Comparison of ENCODE assay signal across 25 cellular contexts in the genomic region with DNA sequence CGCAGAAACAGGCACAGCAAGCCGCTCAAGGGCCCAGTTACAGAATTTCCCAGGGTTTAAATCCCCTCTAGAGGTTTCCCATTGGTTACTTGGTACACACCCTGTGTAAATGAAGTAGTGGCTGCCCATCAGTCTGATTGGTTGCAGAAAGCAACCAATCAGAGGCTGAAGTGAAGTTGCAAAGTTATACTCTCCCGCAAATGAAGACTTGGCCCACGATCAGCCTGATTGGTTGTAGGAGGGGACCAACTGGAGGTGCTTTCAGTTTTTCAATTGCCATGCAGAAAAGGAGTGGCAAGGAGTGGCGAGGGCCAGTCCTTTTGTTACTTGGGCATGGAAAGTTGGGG.
"Had no signal": no experiment of that assay in that cellular context is flagged by ENCODE, and none has a peak within 500 bp of the region (broad histone marks: within the 10 kb centered on the region; RNA-seq: fewer than 3 reads in every experiment).

No MANE protein-coding gene starts in this region.

- H3K4me1 Mint-ChIP-seq: activated CD4-positive, alpha-beta T cell treated with anti-CD3 and anti-CD28 coated beads, Interleukin-2, amount 10 ng/mL, durations not matched to agents 7 days and 5 days; activated naive CD4-positive, alpha-beta T cell treated with anti-CD3 and anti-CD28 coated beads, Interleukin-2, amount 10 ng/mL, durations not matched to agents 7 days and 5 days; activated naive CD8-positive, alpha-beta T cell treated with anti-CD3 and anti-CD28 coated beads, Interleukin-2, amount 50 U/mL, for 24 hours; immature natural killer cell; memory B cell; naive thymus-derived CD8-positive, alpha-beta T cell had no signal

- H3K27ac ChIP-seq: ascending aorta, gastroesophageal sphincter, heart left ventricle, ovary, psoas muscle, skin epidermis, suprapubic skin, upper lobe of left lung had no signal

- H3K27me3 ChIP-seq: ascending aorta, gastroesophageal sphincter, ovary, suprapubic skin, upper lobe of left lung had no signal

- H3K36me3 Mint-ChIP-seq: activated naive CD4-positive, alpha-beta T cell treated with anti-CD3 and anti-CD28 coated beads, Interleukin-2, amount 10 ng/mL, durations not matched to agents 7 days and 5 days; memory B cell had no signal

- H3K36me3 ChIP-seq: ascending aorta, gastroesophageal sphincter, heart left ventricle, ovary, suprapubic skin, upper lobe of left lung had no signal

- DNase-seq: activated CD4-positive, alpha-beta T cell treated with anti-CD3 and anti-CD28 coated beads, Interleukin-2, amount 10 ng/mL, durations not matched to agents 7 days and 5 days; activated CD8-positive, alpha-beta T cell treated with anti-CD3 and anti-CD28 coated beads, Interleukin-2, amount 10 ng/mL, durations not matched to agents 7 days and 5 days; activated naive CD4-positive, alpha-beta T cell treated with anti-CD3 and anti-CD28 coated beads, Interleukin-2, amount 10 ng/mL, durations not matched to agents 7 days and 5 days; activated naive CD8-positive, alpha-beta T cell treated with anti-CD3 and anti-CD28 coated beads, Interleukin-2, amount 50 U/mL, for 24 hours; activated T-cell treated with anti-CD3 and anti-CD28 coated beads, Interleukin-2, amount 50 U/mL, for 24 hours; cerebellar nuclear complex; cortex of kidney; heart left ventricle; immature natural killer cell; left ventricle myocardium superior; naive thymus-derived CD8-positive, alpha-beta T cell; ovary; psoas muscle; right cardiac atrium; stimulated activated CD4-positive, alpha-beta T cell treated with anti-CD3 and anti-CD28 coated beads, Interleukin-15, amount 100 ng/mL, for 24 hours; stimulated activated CD4-positive, alpha-beta T cell treated with anti-CD3 and anti-CD28 coated beads, Interleukin-2, amount 100 ng/mL, for 48 hours; stimulated activated naive CD8-positive, alpha-beta T cell treated with anti-CD3 and anti-CD28 coated beads, Interleukin-15, amount 100 ng/mL, for 72 hours; T1000; upper lobe of left lung had no signal

- H3K4me3 ChIP-seq: ascending aorta, gastroesophageal sphincter, heart left ventricle, ovary, psoas muscle, suprapubic skin, upper lobe of left lung had no signal

- H3K4me3 Mint-ChIP-seq: activated CD4-positive, alpha-beta T cell treated with anti-CD3 and anti-CD28 coated beads, Interleukin-2, amount 10 ng/mL, durations not matched to agents 7 days and 5 days; activated CD8-positive, alpha-beta T cell treated with anti-CD3 and anti-CD28 coated beads, Interleukin-2, amount 10 ng/mL, durations not matched to agents 7 days and 5 days; activated naive CD4-positive, alpha-beta T cell treated with anti-CD3 and anti-CD28 coated beads, Interleukin-2, amount 10 ng/mL, durations not matched to agents 7 days and 5 days; activated naive CD8-positive, alpha-beta T cell treated with anti-CD3 and anti-CD28 coated beads, Interleukin-2, amount 50 U/mL, for 24 hours; activated T-cell treated with anti-CD3 and anti-CD28 coated beads, Interleukin-2, amount 50 U/mL, for 24 hours; immature natural killer cell; memory B cell; naive thymus-derived CD8-positive, alpha-beta T cell; stimulated activated naive CD8-positive, alpha-beta T cell treated with anti-CD3 and anti-CD28 coated beads, Interleukin-15, amount 100 ng/mL, for 72 hours had no signal

- H3K27me3 Mint-ChIP-seq: activated CD4-positive, alpha-beta T cell treated with anti-CD3 and anti-CD28 coated beads, Interleukin-2, amount 10 ng/mL, durations not matched to agents 7 days and 5 days; activated naive CD4-positive, alpha-beta T cell treated with anti-CD3 and anti-CD28 coated beads, Interleukin-2, amount 10 ng/mL, durations not matched to agents 7 days and 5 days; activated naive CD8-positive, alpha-beta T cell treated with anti-CD3 and anti-CD28 coated beads, Interleukin-2, amount 50 U/mL, for 24 hours; activated T-cell treated with anti-CD3 and anti-CD28 coated beads, Interleukin-2, amount 50 U/mL, for 24 hours; memory B cell; stimulated activated naive CD8-positive, alpha-beta T cell treated with anti-CD3 and anti-CD28 coated beads, Interleukin-15, amount 100 ng/mL, for 72 hours had no signal

- H3K27ac Mint-ChIP-seq: activated CD4-positive, alpha-beta T cell treated with anti-CD3 and anti-CD28 coated beads, Interleukin-2, amount 10 ng/mL, durations not matched to agents 7 days and 5 days; activated CD8-positive, alpha-beta T cell treated with anti-CD3 and anti-CD28 coated beads, Interleukin-2, amount 10 ng/mL, durations not matched to agents 7 days and 5 days; activated naive CD4-positive, alpha-beta T cell treated with anti-CD3 and anti-CD28 coated beads, Interleukin-2, amount 10 ng/mL, durations not matched to agents 7 days and 5 days; activated naive CD8-positive, alpha-beta T cell treated with anti-CD3 and anti-CD28 coated beads, Interleukin-2, amount 50 U/mL, for 24 hours; activated T-cell treated with anti-CD3 and anti-CD28 coated beads, Interleukin-2, amount 50 U/mL, for 24 hours; immature natural killer cell; memory B cell; naive thymus-derived CD8-positive, alpha-beta T cell; stimulated activated naive CD8-positive, alpha-beta T cell treated with anti-CD3 and anti-CD28 coated beads, Interleukin-15, amount 100 ng/mL, for 72 hours had no signal

- H3K9me3 ChIP-seq: ascending aorta, gastroesophageal sphincter, ovary, psoas muscle, suprapubic skin had no signal

- ATAC-seq: activated CD4-positive, CD25-positive, alpha-beta regulatory T cell treated with anti-CD3 and anti-CD28 coated beads, Interleukin-2, amount 50 U/mL, for 24 hours; activated CD8-positive, alpha-beta T cell treated with anti-CD3 and anti-CD28 coated beads, Interleukin-2, amount 10 ng/mL, durations not matched to agents 7 days and 5 days; activated naive CD8-positive, alpha-beta T cell treated with anti-CD3 and anti-CD28 coated beads, Interleukin-2, amount 50 U/mL, for 24 hours; gastroesophageal sphincter; heart left ventricle; left ventricle myocardium superior; naive thymus-derived CD8-positive, alpha-beta T cell; psoas muscle; right cardiac atrium; stimulated activated naive CD8-positive, alpha-beta T cell treated with anti-CD3 and anti-CD28 coated beads, Interleukin-15, amount 100 ng/mL, for 72 hours had no signal

- H3K4me1 ChIP-seq: ascending aorta, gastroesophageal sphincter, heart left ventricle, psoas muscle, suprapubic skin, upper lobe of left lung had no signal
